Comparison of ENCODE assay signal across 1 cellular context in the genomic region with DNA sequence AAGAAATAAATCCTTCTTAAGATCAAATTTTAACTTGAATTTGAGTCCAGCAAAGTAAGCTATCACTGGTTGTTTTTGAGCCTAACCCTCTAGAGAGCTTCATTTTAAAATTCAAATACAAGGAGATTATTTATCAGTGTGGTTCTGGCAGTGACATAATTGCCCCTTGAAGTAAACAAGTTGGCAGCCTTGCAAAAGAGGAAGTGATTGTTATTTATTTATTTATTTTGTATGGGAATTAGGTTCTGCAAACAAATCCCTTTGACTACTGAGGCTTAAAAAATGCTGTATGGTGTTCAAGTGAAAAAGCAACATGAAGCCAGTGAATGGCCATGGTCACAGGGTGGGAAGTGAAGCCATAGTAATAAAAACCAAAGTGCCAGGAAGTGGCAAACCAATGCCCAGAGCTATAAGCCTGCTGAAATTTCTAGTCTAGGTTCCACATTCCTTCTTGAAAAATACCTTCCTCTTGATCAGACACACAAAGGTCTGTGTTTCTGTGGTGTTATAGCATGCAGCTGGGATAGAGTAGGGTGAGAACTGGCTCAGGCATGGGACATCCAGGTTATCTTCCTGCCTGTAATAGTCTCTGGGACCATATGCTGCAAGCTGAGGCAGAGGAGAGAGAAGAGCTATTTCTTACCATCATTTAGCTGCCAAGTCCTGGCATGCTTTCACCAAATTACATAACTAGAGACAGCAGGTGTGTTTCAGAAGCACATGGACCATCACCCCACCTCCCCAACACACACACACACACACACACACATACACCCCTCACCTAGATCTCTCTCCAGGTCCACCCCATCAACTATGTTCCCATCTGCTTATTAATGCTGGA.
TF ChIP-seq lines count a peak whose summit lies in the region.

No MANE protein-coding gene starts in this region.

TF ChIP-seq in SK-N-SH, 30 proteins besides CTCF, POLR2A, EP300 and RAD21 (continued from another document):
- TF ChIP-seq, protein P1, sequence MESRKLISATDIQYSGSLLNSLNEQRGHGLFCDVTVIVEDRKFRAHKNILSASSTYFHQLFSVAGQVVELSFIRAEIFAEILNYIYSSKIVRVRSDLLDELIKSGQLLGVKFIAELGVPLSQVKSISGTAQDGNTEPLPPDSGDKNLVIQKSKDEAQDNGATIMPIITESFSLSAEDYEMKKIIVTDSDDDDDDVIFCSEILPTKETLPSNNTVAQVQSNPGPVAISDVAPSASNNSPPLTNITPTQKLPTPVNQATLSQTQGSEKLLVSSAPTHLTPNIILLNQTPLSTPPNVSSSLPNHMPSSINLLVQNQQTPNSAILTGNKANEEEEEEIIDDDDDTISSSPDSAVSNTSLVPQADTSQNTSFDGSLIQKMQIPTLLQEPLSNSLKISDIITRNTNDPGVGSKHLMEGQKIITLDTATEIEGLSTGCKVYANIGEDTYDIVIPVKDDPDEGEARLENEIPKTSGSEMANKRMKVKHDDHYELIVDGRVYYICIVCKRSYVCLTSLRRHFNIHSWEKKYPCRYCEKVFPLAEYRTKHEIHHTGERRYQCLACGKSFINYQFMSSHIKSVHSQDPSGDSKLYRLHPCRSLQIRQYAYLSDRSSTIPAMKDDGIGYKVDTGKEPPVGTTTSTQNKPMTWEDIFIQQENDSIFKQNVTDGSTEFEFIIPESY (IDR thresholded peaks at IDR 0.05; ENCODE audit: borderline replicate concordance, low read depth): no peak
- TF ChIP-seq FOXM1 (IDR thresholded peaks at IDR 0.05; ENCODE audit: low read depth) (no peak), FOXJ3 (CRISPR knock-in tag; IDR thresholded peaks at IDR 0.05) (no peak), ELF1 (IDR thresholded peaks at IDR 0.05) (no peak), RCOR1 (IDR thresholded peaks at IDR 0.05; ENCODE audit: low read length) (no peak), GABPA (IDR thresholded peaks at IDR 0.05; ENCODE audit: low read depth) (no peak), TAF1 (IDR thresholded peaks at IDR 0.05; ENCODE audit: borderline replicate concordance, low read depth, low read length) (no peak), NFIC (IDR thresholded peaks at IDR 0.05; ENCODE audit: borderline replicate concordance) (no peak)
- TF ChIP-seq, protein P2, sequence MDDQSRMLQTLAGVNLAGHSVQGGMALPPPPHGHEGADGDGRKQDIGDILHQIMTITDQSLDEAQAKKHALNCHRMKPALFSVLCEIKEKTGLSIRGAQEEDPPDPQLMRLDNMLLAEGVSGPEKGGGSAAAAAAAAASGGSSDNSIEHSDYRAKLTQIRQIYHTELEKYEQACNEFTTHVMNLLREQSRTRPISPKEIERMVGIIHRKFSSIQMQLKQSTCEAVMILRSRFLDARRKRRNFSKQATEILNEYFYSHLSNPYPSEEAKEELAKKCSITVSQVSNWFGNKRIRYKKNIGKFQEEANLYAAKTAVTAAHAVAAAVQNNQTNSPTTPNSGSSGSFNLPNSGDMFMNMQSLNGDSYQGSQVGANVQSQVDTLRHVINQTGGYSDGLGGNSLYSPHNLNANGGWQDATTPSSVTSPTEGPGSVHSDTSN (IDR thresholded peaks at IDR 0.05): no peak
- TF ChIP-seq, protein P3, sequence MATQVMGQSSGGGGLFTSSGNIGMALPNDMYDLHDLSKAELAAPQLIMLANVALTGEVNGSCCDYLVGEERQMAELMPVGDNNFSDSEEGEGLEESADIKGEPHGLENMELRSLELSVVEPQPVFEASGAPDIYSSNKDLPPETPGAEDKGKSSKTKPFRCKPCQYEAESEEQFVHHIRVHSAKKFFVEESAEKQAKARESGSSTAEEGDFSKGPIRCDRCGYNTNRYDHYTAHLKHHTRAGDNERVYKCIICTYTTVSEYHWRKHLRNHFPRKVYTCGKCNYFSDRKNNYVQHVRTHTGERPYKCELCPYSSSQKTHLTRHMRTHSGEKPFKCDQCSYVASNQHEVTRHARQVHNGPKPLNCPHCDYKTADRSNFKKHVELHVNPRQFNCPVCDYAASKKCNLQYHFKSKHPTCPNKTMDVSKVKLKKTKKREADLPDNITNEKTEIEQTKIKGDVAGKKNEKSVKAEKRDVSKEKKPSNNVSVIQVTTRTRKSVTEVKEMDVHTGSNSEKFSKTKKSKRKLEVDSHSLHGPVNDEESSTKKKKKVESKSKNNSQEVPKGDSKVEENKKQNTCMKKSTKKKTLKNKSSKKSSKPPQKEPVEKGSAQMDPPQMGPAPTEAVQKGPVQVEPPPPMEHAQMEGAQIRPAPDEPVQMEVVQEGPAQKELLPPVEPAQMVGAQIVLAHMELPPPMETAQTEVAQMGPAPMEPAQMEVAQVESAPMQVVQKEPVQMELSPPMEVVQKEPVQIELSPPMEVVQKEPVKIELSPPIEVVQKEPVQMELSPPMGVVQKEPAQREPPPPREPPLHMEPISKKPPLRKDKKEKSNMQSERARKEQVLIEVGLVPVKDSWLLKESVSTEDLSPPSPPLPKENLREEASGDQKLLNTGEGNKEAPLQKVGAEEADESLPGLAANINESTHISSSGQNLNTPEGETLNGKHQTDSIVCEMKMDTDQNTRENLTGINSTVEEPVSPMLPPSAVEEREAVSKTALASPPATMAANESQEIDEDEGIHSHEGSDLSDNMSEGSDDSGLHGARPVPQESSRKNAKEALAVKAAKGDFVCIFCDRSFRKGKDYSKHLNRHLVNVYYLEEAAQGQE (IDR thresholded peaks at IDR 0.05; ENCODE audit: low read depth, low read length): no peak
- TF ChIP-seq, protein P4, sequence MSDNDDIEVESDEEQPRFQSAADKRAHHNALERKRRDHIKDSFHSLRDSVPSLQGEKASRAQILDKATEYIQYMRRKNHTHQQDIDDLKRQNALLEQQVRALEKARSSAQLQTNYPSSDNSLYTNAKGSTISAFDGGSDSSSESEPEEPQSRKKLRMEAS (IDR thresholded peaks at IDR 0.05; ENCODE audit: low read depth): no peak
